ENCODE assay signal across 19 cellular contexts in the genomic region with DNA sequence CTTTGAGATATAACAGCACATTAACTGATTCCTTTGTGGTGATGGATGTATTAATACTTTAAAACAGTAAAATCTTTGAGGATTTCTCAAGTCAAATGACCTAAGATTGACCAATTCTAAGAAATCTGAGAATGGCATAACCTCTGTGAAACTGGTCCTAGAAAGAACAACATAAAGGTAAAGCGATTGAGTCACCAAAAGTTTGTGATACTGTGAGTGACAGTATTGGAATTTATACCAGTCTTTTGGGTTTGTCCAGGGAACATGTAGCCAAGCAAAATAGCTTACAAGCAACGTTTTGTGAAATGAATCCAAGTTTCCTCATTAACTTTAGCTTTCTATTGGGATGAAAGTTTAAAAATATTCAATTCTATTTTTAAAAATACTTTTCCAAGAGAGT.
"Had no signal": no experiment of that assay in that cellular context is flagged by ENCODE, and none has a peak within 500 bp of the region (broad histone marks: within the 10 kb centered on the region; RNA-seq: fewer than 3 reads in every experiment).

No MANE protein-coding gene starts in this region.

- H3K36me3 ChIP-seq: esophagus muscularis mucosa, heart left ventricle, sigmoid colon, thoracic aorta, transverse colon had no signal

- H3K27me3 ChIP-seq: dorsolateral prefrontal cortex, esophagus muscularis mucosa, heart left ventricle, sigmoid colon, transverse colon had no signal

- H3K27ac ChIP-seq: dorsolateral prefrontal cortex, esophagus muscularis mucosa, heart left ventricle, sigmoid colon, skin epidermis, thoracic aorta, transverse colon had no signal

- ATAC-seq: heart left ventricle; naive thymus-derived CD4-positive, alpha-beta T cell; stimulated activated naive B cell treated with anti-CD40 and anti-IgM and Interleukin-4, amounts not matched to agents 10 μg/mL and 1 μg/mL and 100 μg/mL, for 72 hours; stimulated activated naive CD8-positive, alpha-beta T cell treated with anti-CD3 and anti-CD28 coated beads, Interleukin-15, amount 100 ng/mL, for 72 hours had no signal

- DNase-seq: cortex of kidney; dorsolateral prefrontal cortex; effector CD8-positive, alpha-beta T cell; foreskin melanocyte; heart left ventricle; hippocampal formation; naive thymus-derived CD4-positive, alpha-beta T cell; nephron progenitor cell; posterior cingulate gyrus; sigmoid colon; stimulated activated CD4-positive, alpha-beta T cell treated with anti-CD3 and anti-CD28 coated beads, Interleukin-2, amount 100 ng/mL, for 24 hours; stimulated activated CD4-positive, alpha-beta T cell treated with anti-CD3 and anti-CD28 coated beads, Interleukin-4, amount 100 ng/mL, for 4 hours; stimulated activated naive B cell treated with anti-CD40 and anti-IgM and Interleukin-4, amounts not matched to agents 10 μg/mL and 1 μg/mL and 100 μg/mL, for 72 hours; stimulated activated naive CD8-positive, alpha-beta T cell treated with anti-CD3 and anti-CD28 coated beads, Interleukin-15, amount 100 ng/mL, for 72 hours; substantia nigra; transverse colon had no signal

- H3K4me3 ChIP-seq: dorsolateral prefrontal cortex, esophagus muscularis mucosa, heart left ventricle, sigmoid colon, skin epidermis, thoracic aorta, transverse colon had no signal

- H3K4me1 ChIP-seq: heart left ventricle, transverse colon had no signal
